Comparison of ENCODE assay signal across 18 cellular contexts in the genomic region with DNA sequence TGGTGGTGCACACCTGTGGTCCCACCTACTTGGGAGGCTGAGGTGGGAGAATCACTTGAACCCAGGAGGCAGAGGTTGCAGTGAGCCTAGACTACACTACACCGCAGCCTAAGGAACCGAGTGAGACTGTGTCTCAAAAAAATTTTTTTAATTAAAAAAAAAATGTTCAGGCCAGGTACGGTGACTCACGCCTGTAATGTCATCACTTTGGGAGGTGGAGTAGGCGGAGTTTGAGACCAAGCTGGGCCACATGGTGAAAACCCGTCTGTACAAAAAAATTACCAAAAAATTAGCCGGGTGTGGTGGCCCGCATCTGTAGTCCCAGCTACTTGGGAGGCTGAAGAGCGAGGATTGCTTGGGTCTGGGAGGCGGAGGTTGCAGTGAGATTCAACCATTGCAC. TPM values are rescaled to one million over a fixed set of nuclear protein-coding genes. Genes with fewer than 3 reads are reported as not detected.
DNase-seq lines count a peak whose midpoint lies in the region; ATAC-seq, FAIRE-seq and TF ChIP-seq lines count a peak whose summit lies in the region.
"Had no signal": no experiment of that assay in that cellular context is flagged by ENCODE, and none has a peak within 500 bp of the region (broad histone marks: within the 10 kb centered on the region; RNA-seq: fewer than 3 reads in every experiment).

No MANE protein-coding gene starts in this region.

- no peak for ATAC-seq in activated T-cell treated with anti-CD3 and anti-CD28 coated beads, Interleukin-2, amount 50 U/mL, for 4 hours
- ATAC-seq: K562 had no signal

- H3K4me1 Mint-ChIP-seq in activated T-cell treated with anti-CD3 and anti-CD28 coated beads, Interleukin-2, amount 50 U/mL, for 4 hours (ENCODE audit: low read depth): peaks cover 13% of the 10 kb centered on the region
- H3K4me1 Mint-ChIP-seq in activated T-cell treated with anti-CD3 and anti-CD28 coated beads, Interleukin-2, amount 50 U/mL, for 24 hours (ENCODE audit: low read depth): peaks cover 22% of the 10 kb centered on the region

- H3K27me3 ChIP-seq in bronchial epithelial cell (ENCODE audit: control insufficient read depth, insufficient read depth, low read length): no peaks in the 10 kb centered on the region
- H3K27me3 ChIP-seq in spleen (replicated peaks in 1 of 7): no peaks in the 10 kb centered on the region

- H3K27ac ChIP-seq in spleen: no peak overlapping the region

- TF ChIP-seq CTCF in bronchial epithelial cell (IDR thresholded peaks at IDR 0.05; ENCODE audit: insufficient read depth, low read length, severe bottlenecking) (no peak), spleen (IDR thresholded peaks at IDR 0.05 in 8 of 11, conservative IDR thresholded peaks at IDR 0.05 in 3 of 11) (no peak)

- WGBS in spleen, 5 donors: 88 to 96% (median 91%) methylated on average over 10 of the region's 10 CpGs

- H3K36me3 Mint-ChIP-seq in activated T-cell treated with anti-CD3 and anti-CD28 coated beads, Interleukin-2, amount 50 U/mL, for 4 hours (ENCODE audit: insufficient read depth): peaks cover 3% of the 10 kb centered on the region
- peaks cover 10% of the 10 kb centered on the region for H3K36me3 Mint-ChIP-seq in activated T-cell treated with anti-CD3 and anti-CD28 coated beads, Interleukin-2, amount 50 U/mL, for 24 hours (ENCODE audit: low read depth)

- no peak for FAIRE-seq in bronchial epithelial cell (lab: Jason Lieb, UNC)
- FAIRE-seq: GM12892, K562 had no signal

- peaks cover 8 to 19% (median 15%) of the 10 kb centered on the region in 6 donors for H3K4me1 ChIP-seq in spleen

- peak; percentile 12 for DNase-seq in activated T-cell treated with anti-CD3 and anti-CD28 coated beads, Interleukin-2, amount 50 U/mL, for 4 hours
- no peak for DNase-seq in activated T-cell treated with anti-CD3 and anti-CD28 coated beads, Interleukin-2, amount 50 U/mL, for 24 hours
- peak; percentile 9 for DNase-seq in stimulated activated CD4-positive, alpha-beta T cell treated with anti-CD3 and anti-CD28 coated beads, Interleukin-4, amount 100 ng/mL, for 1 hour
- no peak for DNase-seq in stimulated activated CD4-positive, alpha-beta T cell treated with anti-CD3 and anti-CD28 coated beads, Interleukin-12 subunit alpha, Interleukin-12 subunit beta, amount 100 ng/mL, for 4 hours
- DNase-seq in bronchial epithelial cell (ENCODE audit: low read depth) (peak; percentile 44), spleen (peak; percentile 18), NCI-H1048 (lab: John Stamatoyannopoulos, UW) (no peak)
- DNase-seq: COR-L47, GF-D8, GOT3, NCI-H1436 treated with DMSO at 0.1 percent for 48 hours, NCI-H2029 treated with DMSO at 0.1 percent for 48 hours, NCI-H2171 treated with DMSO at 0.1 percent for 48 hours, NCI-H446 treated with DMSO at 0.1 percent for 48 hours, NCI-H748 treated with DMSO at 0.1 percent for 48 hours, OCI-M1 had no signal

- TF ChIP-seq POLR2A in spleen (IDR thresholded peaks at IDR 0.05): no peak

- H3K27me3 Mint-ChIP-seq in activated T-cell treated with anti-CD3 and anti-CD28 coated beads, Interleukin-2, amount 50 U/mL, for 4 hours (ENCODE audit: low read depth): no peaks in the 10 kb centered on the region
- no peaks in the 10 kb centered on the region for H3K27me3 Mint-ChIP-seq in activated T-cell treated with anti-CD3 and anti-CD28 coated beads, Interleukin-2, amount 50 U/mL, for 24 hours

- H3K9me3 Mint-ChIP-seq in activated T-cell treated with anti-CD3 and anti-CD28 coated beads, Interleukin-2, amount 50 U/mL, for 4 hours: no peaks in the 10 kb centered on the region
- H3K9me3 Mint-ChIP-seq in activated T-cell treated with anti-CD3 and anti-CD28 coated beads, Interleukin-2, amount 50 U/mL, for 24 hours: no peaks in the 10 kb centered on the region

- no peaks in the 10 kb centered on the region for H3K36me3 ChIP-seq in bronchial epithelial cell (ENCODE audit: control insufficient read depth, insufficient read depth, low read length)
- no peaks in the 10 kb centered on the region for H3K36me3 ChIP-seq in spleen

- intact Hi-C loops in spleen (cut with DNase I; ENCODE audit: low total_unique reads): no loop called here

- no peaks in the 10 kb centered on the region for H3K9me3 ChIP-seq in spleen

- no peak overlapping the region for H3K4me3 Mint-ChIP-seq in activated T-cell treated with anti-CD3 and anti-CD28 coated beads, Interleukin-2, amount 50 U/mL, for 4 hours
- H3K4me3 Mint-ChIP-seq in activated T-cell treated with anti-CD3 and anti-CD28 coated beads, Interleukin-2, amount 50 U/mL, for 24 hours: no peak overlapping the region

- H3K4me3 ChIP-seq in bronchial epithelial cell (ENCODE audit: low read depth, low read length): no peak overlapping the region
- no peak overlapping the region for H3K4me3 ChIP-seq in spleen
- H3K4me3 ChIP-seq: K562 had no signal

- no peak overlapping the region for H3K27ac Mint-ChIP-seq in activated T-cell treated with anti-CD3 and anti-CD28 coated beads, Interleukin-2, amount 50 U/mL, for 24 hours

RNA-seq across cellular contexts. Expression of gene FAM222B, which starts 3.6 kb away (rescaled TPM):
- total RNA-seq in activated T-cell treated with anti-CD3 and anti-CD28 coated beads, Interleukin-2, amount 50 U/mL, for 4 hours: 10 to 100 TPM; 23.5 to 26.4 (median 24.9) TPM
- total RNA-seq in bronchial epithelial cell (3.2 and 3.6 TPM in 2 replicates), spleen (10 to 100 TPM; 11.6 to 23.6 (median 17.5) TPM)
- polyA plus RNA-seq in spleen: 1 to 10 TPM; 2.9 to 5.3 (median 3.0) TPM

RNA-seq across cellular contexts. Expression of gene ERAL1, which starts 8.6 kb away (rescaled TPM):
- 10 to 100 TPM; 79.8 to 81.3 (median 80.8) TPM for total RNA-seq in activated T-cell treated with anti-CD3 and anti-CD28 coated beads, Interleukin-2, amount 50 U/mL, for 4 hours
- 17.3 and 17.6 TPM in 2 replicates for total RNA-seq in bronchial epithelial cell
- total RNA-seq in spleen: 10 to 100 TPM; 28.4 to 51.9 (median 38.8) TPM
- polyA plus RNA-seq in spleen: 10 to 100 TPM; 31.2 to 39.7 (median 38.6) TPM

RNA-seq across cellular contexts. Expression of gene FLOT2, which starts 51.3 kb away (rescaled TPM):
- 10 to 100 TPM; 48.3 to 62.9 (median 59.3) TPM for total RNA-seq in activated T-cell treated with anti-CD3 and anti-CD28 coated beads, Interleukin-2, amount 50 U/mL, for 4 hours
- total RNA-seq in bronchial epithelial cell: 24.5 TPM in 2 replicates
- total RNA-seq in spleen: 100 to 1,000 TPM; 133 to 259 (median 202) TPM
- polyA plus RNA-seq in spleen: 100 to 1,000 TPM in 1 of 3 donors, 10 to 100 TPM in 2; 80.8 to 119 (median 92.8) TPM

RNA-seq across cellular contexts. Expression of gene DHRS13, which starts 56.6 kb away (rescaled TPM):
- total RNA-seq in activated T-cell treated with anti-CD3 and anti-CD28 coated beads, Interleukin-2, amount 50 U/mL, for 4 hours: 10 to 100 TPM; 20.7 to 24.5 (median 21.8) TPM
- 2.9 and 11.3 TPM in 2 replicates for total RNA-seq in bronchial epithelial cell
- total RNA-seq in spleen: 10 to 100 TPM; 14.7 to 51.2 (median 21.2) TPM
- 10 to 100 TPM; 12.2 to 12.6 (median 12.6) TPM for polyA plus RNA-seq in spleen

Comparison
In these comparisons a context has a peak if more than half of its experiments do, and no peak if none do; other contexts are left out.
1. DNase-seq: peak in activated T-cell treated with anti-CD3 and anti-CD28 coated beads, Interleukin-2, amount 50 U/mL, for 4 hours (single experiment), stimulated activated CD4-positive, alpha-beta T cell treated with anti-CD3 and anti-CD28 coated beads, Interleukin-4, amount 100 ng/mL, for 1 hour (single experiment), bronchial epithelial cell (single experiment) and spleen (single experiment); none in activated T-cell treated with anti-CD3 and anti-CD28 coated beads, Interleukin-2, amount 50 U/mL, for 24 hours (single experiment), stimulated activated CD4-positive, alpha-beta T cell treated with anti-CD3 and anti-CD28 coated beads, Interleukin-12 subunit alpha, Interleukin-12 subunit beta, amount 100 ng/mL, for 4 hours (single experiment) and NCI-H1048 (single experiment).